Comparison of ENCODE assay signal across 10 cellular contexts in the genomic region with DNA sequence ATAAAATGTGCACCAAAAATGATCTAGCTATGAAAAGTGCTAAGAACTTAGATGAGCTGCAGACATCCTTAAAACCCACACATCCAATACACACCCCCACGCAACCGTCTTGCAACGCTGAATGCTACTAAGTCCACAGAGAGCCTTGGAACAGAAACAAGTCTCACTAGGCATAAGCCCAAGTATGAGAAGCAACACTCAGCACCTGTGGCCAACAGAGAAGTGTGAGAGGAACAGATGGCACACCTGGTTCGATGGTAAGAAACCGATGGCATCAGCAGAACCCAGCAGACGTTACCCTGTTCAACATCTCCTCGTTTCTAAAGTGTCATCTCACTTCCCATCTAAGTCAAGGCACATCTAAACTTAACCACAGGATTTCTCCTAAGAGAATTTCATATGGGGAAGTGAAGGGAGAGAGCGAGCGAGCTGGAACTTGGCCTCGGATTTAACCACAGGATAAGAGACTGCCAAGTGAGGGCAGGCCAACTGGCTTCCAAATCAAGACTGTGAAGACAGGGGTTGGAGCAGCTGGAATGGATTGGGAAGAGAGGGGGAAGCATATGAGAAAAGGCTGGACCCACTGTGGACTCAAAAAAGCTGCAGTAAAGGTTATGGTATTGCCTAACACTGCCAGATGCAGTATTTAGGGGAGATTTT. TPM values are rescaled to one million over a fixed set of nuclear protein-coding genes. Genes with fewer than 3 reads are reported as not detected.
DNase-seq lines count a peak whose midpoint lies in the region; ATAC-seq and FAIRE-seq lines count a peak whose summit lies in the region.
"Had no signal": no experiment of that assay in that cellular context is flagged by ENCODE, and none has a peak within 500 bp of the region (broad histone marks: within the 10 kb centered on the region; RNA-seq: fewer than 3 reads in every experiment).

No MANE protein-coding gene starts in this region.

- no peaks in the 10 kb centered on the region for H3K79me2 ChIP-seq in mesendoderm (ENCODE audit: control insufficient read depth, insufficient read depth, low read length)

- H3K9ac ChIP-seq in mucosa of rectum (ENCODE audit: low read depth in 1 of 2, low read length in 2 of 2) (no peak overlapping the region), mesendoderm (ENCODE audit: low read length) (no peak overlapping the region)

- H4K8ac ChIP-seq in mesendoderm (ENCODE audit: low read depth, low read length), result no peak overlapping the region

- H3K56ac ChIP-seq in mesendoderm (ENCODE audit: low read length), result no peak overlapping the region

- no peak overlapping the region for H3K4ac ChIP-seq in mesendoderm (ENCODE audit: low read depth, low read length)

- no peak overlapping the region for H4K5ac ChIP-seq in mesendoderm (ENCODE audit: low read length)

- H2BK5ac ChIP-seq in mesendoderm (ENCODE audit: low read length), result no peak overlapping the region

- WGBS in mesendoderm (ENCODE audit: extremely low coverage, insufficient coverage, low lambda C conversion rate), result no CpG with 5 or more reads among the region's 10 CpGs

- H2BK120ac ChIP-seq in mesendoderm (ENCODE audit: low read depth, low read length), result no peak overlapping the region

- H3K27ac ChIP-seq in mucosa of rectum (ENCODE audit: low read depth in 2 of 2, low read length in 2 of 2), result peak overlapping the region; percentile 25 to 53
- H3K27ac ChIP-seq in mesendoderm (ENCODE audit: low read depth, low read length), result no peak overlapping the region
- no peak overlapping the region for H3K27ac ChIP-seq in effector memory CD4-positive, alpha-beta T cell (ENCODE audit: insufficient read depth, low read length, poor library complexity, severe bottlenecking)

- H3K18ac ChIP-seq in mesendoderm (ENCODE audit: low read length), result no peak overlapping the region

- no peak for FAIRE-seq in HTR-8/SVneo (lab: Jason Lieb, UNC)

- H3K23ac ChIP-seq in mesendoderm (ENCODE audit: low read length), result no peak overlapping the region

- H3K4me1 ChIP-seq in mucosa of rectum (ENCODE audit: control insufficient read depth in 2 of 2, insufficient read depth in 2 of 2, low read length in 2 of 2), result peaks cover 4% of the 10 kb centered on the region in 2 donors
- H3K4me1 ChIP-seq in mesendoderm (ENCODE audit: control insufficient read depth, low read depth, low read length), result no peaks in the 10 kb centered on the region
- H3K4me1 ChIP-seq in effector memory CD4-positive, alpha-beta T cell (ENCODE audit: control insufficient read depth, insufficient read depth, low read length, poor library complexity, severe bottlenecking), result no peaks in the 10 kb centered on the region

- H3K36me3 ChIP-seq in MG63, result peaks cover 65% of the 10 kb centered on the region
- peaks cover 56 to 79% of the 10 kb centered on the region in 2 donors for H3K36me3 ChIP-seq in mucosa of rectum (ENCODE audit: control insufficient read depth in 2 of 2, insufficient read depth in 2 of 2, low read length in 2 of 2)
- peaks cover 2% of the 10 kb centered on the region for H3K36me3 ChIP-seq in mesendoderm (ENCODE audit: control insufficient read depth, insufficient read depth, low read length)
- H3K36me3 ChIP-seq in effector memory CD4-positive, alpha-beta T cell (ENCODE audit: control insufficient read depth, insufficient read depth, low read length), result peaks cover 65% of the 10 kb centered on the region

- ATAC-seq in esophagus mucosa (peak; percentile 23), HG02884 (IDR thresholded peaks at IDR 0.05; ENCODE audit: unreplicated experiment) (no peak)

- peak; percentile 79 for DNase-seq in AG08395 (ENCODE audit: low spot score)
- peak; percentile 85 for DNase-seq in MG63
- DNase-seq in mesendoderm, result no peak
- no peak for DNase-seq in effector memory CD4-positive, alpha-beta T cell
- no peak for DNase-seq in HTR-8/SVneo (ENCODE audit: insufficient read length, low spot score)
- DNase-seq: activated naive CD8-positive, alpha-beta T cell treated with anti-CD3 and anti-CD28 coated beads, Interleukin-2, amount 10 ng/mL, durations not matched to agents 7 days and 5 days; CD8-positive, alpha-beta memory T cell had no signal

- H2AK5ac ChIP-seq in mesendoderm (ENCODE audit: low read length), result no peak overlapping the region

- no peak overlapping the region for H3K4me2 ChIP-seq in mesendoderm (ENCODE audit: low read length)

- no peaks in the 10 kb centered on the region for H3K79me1 ChIP-seq in mesendoderm (ENCODE audit: low read length)

- H3K27me3 ChIP-seq in MG63, result no peaks in the 10 kb centered on the region
- no peaks in the 10 kb centered on the region for H3K27me3 ChIP-seq in mucosa of rectum (ENCODE audit: control insufficient read depth in 2 of 2, insufficient read depth in 2 of 2, low read length in 2 of 2)
- H3K27me3 ChIP-seq in mesendoderm (ENCODE audit: insufficient read depth, low read length, poor library complexity), result no peaks in the 10 kb centered on the region
- no peaks in the 10 kb centered on the region for H3K27me3 ChIP-seq in effector memory CD4-positive, alpha-beta T cell (replicated peaks; ENCODE audit: control insufficient read depth, insufficient read depth, low read length, poor library complexity, severe bottlenecking)

- H3K9me3 ChIP-seq in MG63, result no peaks in the 10 kb centered on the region
- H3K9me3 ChIP-seq in mucosa of rectum (ENCODE audit: control insufficient read depth in 2 of 2, low read length in 2 of 2), result no peaks in the 10 kb centered on the region
- no peaks in the 10 kb centered on the region for H3K9me3 ChIP-seq in effector memory CD4-positive, alpha-beta T cell (ENCODE audit: control insufficient read depth, low read length)

- no peak overlapping the region for H2BK15ac ChIP-seq in mesendoderm (replicated peaks; ENCODE audit: low read depth)

- H3K4me3 ChIP-seq in MG63 (no peak overlapping the region), mucosa of rectum (ENCODE audit: low read length in 2 of 2) (no peak overlapping the region), mesendoderm (ENCODE audit: low read length) (no peak overlapping the region)
- H3K4me3 ChIP-seq in effector memory CD4-positive, alpha-beta T cell (ENCODE audit: insufficient read depth, low read depth, low read length, poor library complexity, severe bottlenecking), result no peak overlapping the region

RNA-seq across cellular contexts. Expression of gene NXPH3, which starts 41.0 kb away (rescaled TPM):
- total RNA-seq in MG63 (2014; rRNA removed; shearing (Covaris generic); ENCODE audit: low replicate concordance), result 0.36 TPM in 1 of 2 replicates, not detected in the other
- 0.16 TPM for total RNA-seq in esophagus mucosa
- polyA plus RNA-seq in mesendoderm (2013, experiment 1 of 2), result 0.27 TPM
- polyA plus RNA-seq in mesendoderm (2013, experiment 2 of 2), result 0.38 TPM
- polyA plus RNA-seq: CD8-positive, alpha-beta memory T cell had no signal

Comparison
In these comparisons a context has a peak if more than half of its experiments do, and no peak if none do; other contexts are left out.
1. DNase-seq: peak in AG08395 (single experiment) and MG63 (single experiment); none in mesendoderm (single experiment), effector memory CD4-positive, alpha-beta T cell (0 of 3) and HTR-8/SVneo (single experiment).
2. H3K27ac ChIP-seq: peak in mucosa of rectum (2 of 2); none in mesendoderm (single experiment) and effector memory CD4-positive, alpha-beta T cell (single experiment).